Comparison of ENCODE assay signal across 8 cellular contexts in the genomic region with DNA sequence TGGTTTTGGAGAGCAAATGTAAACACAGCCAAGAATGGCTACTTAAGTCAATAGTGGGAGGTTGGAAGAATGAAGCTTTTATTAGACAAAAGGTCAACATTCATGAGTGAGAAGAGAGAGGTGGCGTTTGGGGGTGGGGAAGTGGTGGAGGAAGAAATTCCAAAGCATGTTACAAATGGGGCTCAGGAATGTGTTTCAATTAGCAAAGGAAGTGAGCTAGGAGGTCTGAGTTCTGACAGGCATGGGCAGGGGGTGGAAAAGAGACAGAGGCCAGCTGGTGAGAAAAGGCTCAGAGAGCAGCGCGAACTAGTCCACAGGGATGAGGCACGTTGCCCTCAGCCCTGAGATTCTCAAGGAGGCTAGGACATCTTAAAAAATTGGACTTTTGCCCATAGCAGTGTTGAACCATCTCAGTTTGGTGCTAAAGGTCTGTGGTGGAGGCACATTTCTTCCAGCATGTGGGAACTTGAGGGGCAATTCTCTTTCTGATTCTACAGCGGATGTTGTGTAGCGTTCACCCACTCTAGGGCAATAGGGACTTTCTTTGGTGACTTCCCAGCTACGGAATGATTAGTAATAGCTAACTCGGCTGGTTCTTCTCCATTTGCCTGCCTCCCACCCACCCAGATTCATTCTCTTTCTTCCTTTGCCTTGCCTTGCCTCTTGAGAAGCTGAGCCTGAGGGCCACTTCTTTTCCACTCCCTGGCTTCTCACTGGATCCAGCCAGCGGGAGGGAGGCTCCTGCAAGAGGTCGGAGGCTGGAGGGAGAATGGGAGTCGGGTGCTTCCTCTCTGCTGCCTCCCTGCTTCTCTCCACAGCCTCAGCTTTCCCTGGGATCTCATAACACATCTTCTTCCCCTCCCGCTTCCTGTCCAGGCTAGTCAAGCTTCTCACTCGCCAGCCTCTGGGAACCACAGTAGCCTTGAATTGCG. TPM values are rescaled to one million over a fixed set of nuclear protein-coding genes. Genes with fewer than 3 reads are reported as not detected.
A peak's percentile ranks its signal among the peaks of the same experiment; 100 is the strongest.
DNase-seq lines count a peak whose midpoint lies in the region; TF ChIP-seq lines count a peak whose summit lies in the region.

No MANE protein-coding gene starts in this region.

- intact Hi-C loops in MCF 10A (cut with micrococcal nuclease) (no loop called here), spleen (cut with DNase I; ENCODE audit: low total_unique reads) (no loop called here)

- CTCF ChIA-PET in MCF 10A (lab: Yijun Ruan, JAX), result interaction anchor here (1.1 kb wide), 1 partner anchor 218 kb away, joined by 3 read pairs; no protein-coding TSS in a partner anchor
- CTCF ChIA-PET in HEK293 (lab: Yijun Ruan, JAX), result interaction anchor here (0.6 to 2.5 kb wide), 8 partner anchors 15 to 298 kb away, joined by 3 to 10 read pairs (median 3); no protein-coding TSS in a partner anchor

- no peaks in the 10 kb centered on the region for H3K27me3 ChIP-seq in SJCRH30
- no peaks in the 10 kb centered on the region for H3K27me3 ChIP-seq in spleen (replicated peaks in 1 of 7)

- peaks cover 6% of the 10 kb centered on the region for H3K4me1 Mint-ChIP-seq in MCF 10A (ENCODE audit: insufficient read depth, unreplicated experiment)

- no peak overlapping the region for H3K27ac Mint-ChIP-seq in MCF 10A (ENCODE audit: low read depth, unreplicated experiment)

- H3K27ac ChIP-seq in HEK293 (ENCODE audit: extremely low read depth, low read depth, low read length) (no peak overlapping the region), SJCRH30 (peak overlapping the region; percentile 31; the same call in 1 of the 2 replicates), spleen (peak overlapping the region; percentile 30 to 78 (median 64))

- DNase-seq in T47D (ENCODE audit: low read depth in 1 of 2, low spot score in 1 of 2) (peak; percentile 20 to 21), MCF 10A (ENCODE audit: unreplicated experiment) (no peak), SJCRH30 (peak; percentile 26 to 38), fibroblast of the conjunctiva (ENCODE audit: low read depth) (peak; percentile 2), spleen (no peak), SIG-M5 (lab: John Stamatoyannopoulos, UW) (no peak), NCI-H146 treated with DMSO at 0.1 percent for 48 hours (lab: John Stamatoyannopoulos, UW; ENCODE audit: unreplicated experiment) (no peak)

- no peak overlapping the region for H3K4me3 ChIP-seq in HEK293 (ENCODE audit: low read depth, low read length)
- H3K4me3 ChIP-seq in SJCRH30, result no peak overlapping the region
- H3K4me3 ChIP-seq in spleen, result no peak overlapping the region

- no peak for TF ChIP-seq POLR2A in spleen (IDR thresholded peaks at IDR 0.05)

- TF ChIP-seq CTCF in MCF 10A (IDR thresholded peaks at IDR 0.05; ENCODE audit: unreplicated experiment), result no peak
- TF ChIP-seq CTCF in HEK293 (tag by site-specific recombination; IDR thresholded peaks at IDR 0.05), result no peak
- TF ChIP-seq CTCF in spleen (IDR thresholded peaks at IDR 0.05 in 8 of 11, conservative IDR thresholded peaks at IDR 0.05 in 3 of 11), result no peak

- H3K4me1 ChIP-seq in HEK293 (ENCODE audit: control insufficient read depth, insufficient read depth, low read length) (peaks cover 16% of the 10 kb centered on the region), SJCRH30 (peaks cover 14% of the 10 kb centered on the region; the same call in 1 of the 2 replicates), spleen (peaks cover 4 to 65% (median 39%) of the 10 kb centered on the region in 6 donors)

- no peaks in the 10 kb centered on the region for H3K9me3 Mint-ChIP-seq in MCF 10A (ENCODE audit: unreplicated experiment)

- H3K36me3 Mint-ChIP-seq in MCF 10A (ENCODE audit: insufficient read depth, unreplicated experiment), result no peaks in the 10 kb centered on the region

- in situ Hi-C loops in T47D (cut with HindIII; ENCODE audit: low pct_unique_long_range_greater_than_20kb, low sequenced_read_pairs), result no loop called here

- no peaks in the 10 kb centered on the region for H3K9me3 ChIP-seq in HEK293 (ENCODE audit: control insufficient read depth, insufficient read depth, low read depth, low read length)
- H3K9me3 ChIP-seq in SJCRH30 (replicated peaks), result no peaks in the 10 kb centered on the region
- no peaks in the 10 kb centered on the region for H3K9me3 ChIP-seq in spleen

- no peak overlapping the region for H3K4me3 Mint-ChIP-seq in MCF 10A (ENCODE audit: unreplicated experiment)

- POLR2A ChIA-PET in MCF 10A (lab: Yijun Ruan, JAX), result interaction anchor here (0.7 kb wide), 1 partner anchor 54 kb away, joined by 4 read pairs; no protein-coding TSS in a partner anchor
- POLR2A ChIA-PET in HEK293 (lab: Yijun Ruan, JAX), result interaction anchor here (0.7 to 1.2 kb wide), 4 partner anchors 45 to 151 kb away, joined by 3 to 4 read pairs (median 3); a partner anchor contains a TSS

- no TSS peak for BruUV-seq in MCF 10A (replicated peaks; lab: Mats Ljungman, UMichigan)

- H3K27me3 Mint-ChIP-seq in MCF 10A (ENCODE audit: insufficient read depth, unreplicated experiment), result no peaks in the 10 kb centered on the region

- 62 to 75% (median 71%) methylated on average over 14 of the region's 14 CpGs for WGBS in spleen, 5 donors

- no peaks in the 10 kb centered on the region for H3K36me3 ChIP-seq in HEK293 (ENCODE audit: control insufficient read depth in 2 of 2, insufficient read depth in 1 of 2, low read length in 2 of 2)
- no peaks in the 10 kb centered on the region for H3K36me3 ChIP-seq in SJCRH30
- peaks cover 0 to 38% (median 0%) of the 10 kb centered on the region in 6 donors for H3K36me3 ChIP-seq in spleen

TF ChIP-seq in HEK293, 187 proteins besides CTCF, POLR2A, EP300 and RAD21:
- TF ChIP-seq HOXA7 (CRISPR knock-in tag; IDR thresholded peaks at IDR 0.05; ENCODE audit: borderline replicate concordance), result no peak
- TF ChIP-seq ZNF558 (tag by site-specific recombination; IDR thresholded peaks at IDR 0.05), result no peak
- TF ChIP-seq EGR2 (tag by site-specific recombination; IDR thresholded peaks at IDR 0.05; ENCODE audit: low read depth), result peak; percentile 69
- peak; percentile 79; the same call in 1 of the 2 replicates for TF ChIP-seq HOXD13 (CRISPR knock-in tag; IDR thresholded peaks at IDR 0.05; ENCODE audit: borderline replicate concordance)
- no peak for TF ChIP-seq ZNF501 (tag by site-specific recombination; IDR thresholded peaks at IDR 0.05)
- TF ChIP-seq ZNF16 (tag by site-specific recombination; IDR thresholded peaks at IDR 0.05; ENCODE audit: low read depth), result no peak
- TF ChIP-seq ZNF792 (tag by site-specific recombination; IDR thresholded peaks at IDR 0.05), result no peak
- no peak for TF ChIP-seq ZIC2 (tag by site-specific recombination; IDR thresholded peaks at IDR 0.05)
- no peak for TF ChIP-seq KLF16 (tag by site-specific recombination; IDR thresholded peaks at IDR 0.05)
- no peak for TF ChIP-seq ZNF138 (tag by site-specific recombination; IDR thresholded peaks at IDR 0.05; ENCODE audit: borderline replicate concordance)
- TF ChIP-seq GLIS2 (tag by site-specific recombination; IDR thresholded peaks at IDR 0.05), result no peak
- TF ChIP-seq SETDB1 (IDR thresholded peaks at IDR 0.05; ENCODE audit: insufficient read length, low read length), result no peak
- TF ChIP-seq, protein P1, sequence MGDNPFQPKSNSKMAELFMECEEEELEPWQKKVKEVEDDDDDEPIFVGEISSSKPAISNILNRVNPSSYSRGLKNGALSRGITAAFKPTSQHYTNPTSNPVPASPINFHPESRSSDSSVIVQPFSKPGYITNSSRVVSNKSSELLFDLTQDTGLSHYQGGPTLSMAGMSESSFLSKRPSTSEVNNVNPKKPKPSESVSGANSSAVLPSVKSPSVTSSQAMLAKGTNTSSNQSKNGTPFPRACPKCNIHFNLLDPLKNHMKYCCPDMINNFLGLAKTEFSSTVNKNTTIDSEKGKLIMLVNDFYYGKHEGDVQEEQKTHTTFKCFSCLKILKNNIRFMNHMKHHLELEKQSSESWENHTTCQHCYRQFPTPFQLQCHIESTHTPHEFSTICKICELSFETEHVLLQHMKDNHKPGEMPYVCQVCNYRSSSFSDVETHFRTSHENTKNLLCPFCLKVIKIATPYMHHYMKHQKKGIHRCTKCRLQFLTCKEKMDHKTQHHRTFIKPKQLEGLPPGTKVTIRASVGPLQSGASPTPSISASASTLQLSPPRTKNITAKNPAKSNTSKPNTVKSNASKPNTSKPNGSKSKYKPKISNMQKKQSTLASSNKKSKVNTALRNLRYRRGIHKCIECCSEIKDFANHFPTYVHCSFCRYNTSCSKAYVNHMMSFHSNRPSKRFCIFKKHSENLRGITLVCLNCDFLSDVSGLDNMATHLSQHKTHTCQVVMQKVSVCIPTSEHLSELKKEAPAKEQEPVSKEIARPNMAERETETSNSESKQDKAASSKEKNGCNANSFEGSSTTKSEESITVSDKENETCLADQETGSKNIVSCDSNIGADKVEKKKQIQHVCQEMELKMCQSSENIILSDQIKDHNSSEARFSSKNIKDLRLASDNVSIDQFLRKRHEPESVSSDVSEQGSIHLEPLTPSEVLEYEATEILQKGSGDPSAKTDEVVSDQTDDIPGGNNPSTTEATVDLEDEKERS (tag by site-specific recombination; IDR thresholded peaks at IDR 0.05), result no peak
- no peak for TF ChIP-seq ZNF626 (tag by site-specific recombination; IDR thresholded peaks at IDR 0.05)
- TF ChIP-seq, protein P2, sequence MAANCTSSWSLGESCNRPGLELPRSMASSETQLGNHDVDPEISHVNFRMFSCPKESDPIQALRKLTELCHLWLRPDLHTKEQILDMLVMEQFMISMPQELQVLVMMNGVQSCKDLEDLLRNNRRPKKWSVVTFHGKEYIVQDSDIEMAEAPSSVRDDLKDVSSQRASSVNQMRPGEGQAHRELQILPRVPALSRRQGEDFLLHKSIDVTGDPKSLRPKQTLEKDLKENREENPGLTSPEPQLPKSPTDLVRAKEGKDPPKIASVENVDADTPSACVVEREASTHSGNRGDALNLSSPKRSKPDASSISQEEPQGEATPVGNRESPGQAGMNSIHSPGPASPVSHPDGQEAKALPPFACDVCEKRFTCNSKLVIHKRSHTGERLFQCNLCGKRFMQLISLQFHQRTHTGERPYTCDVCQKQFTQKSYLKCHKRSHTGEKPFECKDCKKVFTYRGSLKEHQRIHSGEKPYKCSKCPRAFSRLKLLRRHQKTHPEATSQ (tag by site-specific recombination; IDR thresholded peaks at IDR 0.05), result no peak
- no peak for TF ChIP-seq KLF8 (tag by site-specific recombination; IDR thresholded peaks at IDR 0.05)
- peak; percentile 30; the same call in 1 of the 2 replicates for TF ChIP-seq ZFHX2 (tag by site-specific recombination; conservative IDR thresholded peaks at IDR 0.05)
- no peak for TF ChIP-seq ZFP41 (tag by site-specific recombination; IDR thresholded peaks at IDR 0.05; ENCODE audit: borderline replicate concordance)
- TF ChIP-seq ZNF175 (tag by site-specific recombination; IDR thresholded peaks at IDR 0.05), result no peak

RNA-seq across cellular contexts. Expression of a gene that starts 45.1 kb away (rescaled TPM):
- 2.2 and 4.4 TPM in 2 replicates for total RNA-seq in MCF 10A (2022)
- 0.42 and 0.71 TPM in 2 replicates for total RNA-seq in SJCRH30 (2014; rRNA removed; shearing (Covaris generic))
- total RNA-seq in spleen, result 100 to 1,000 TPM in 6 of 7 donors, 10 to 100 TPM in 1; 94.1 to 208 (median 124) TPM
- 10 to 100 TPM; 16.1 to 21.3 (median 18.2) TPM for polyA plus RNA-seq in spleen

Comparison
In these comparisons a context has a peak if more than half of its experiments do, and no peak if none do; other contexts are left out.
1. DNase-seq: peak in T47D (2 of 2), SJCRH30 (2 of 2) and fibroblast of the conjunctiva (single experiment); none in MCF 10A (single experiment), spleen (single experiment), SIG-M5 (single experiment) and NCI-H146 treated with DMSO at 0.1 percent for 48 hours (single experiment).
2. RNA of a gene that starts 45.1 kb away (total RNA-seq): 94.1 to 208 TPM in spleen; 2.2 to 4.4 TPM in MCF 10A and 0.42 to 0.71 TPM in SJCRH30; every median in the first group is over 10 times any median in the second.